In genomic region chr14:54528973-54529372, GRCh38 we compare ENCODE assay signal across 21 cellular contexts. TPM values are rescaled to one million over a fixed set of nuclear protein-coding genes. Genes with fewer than 3 reads are reported as not detected.
DNase-seq lines count a peak whose midpoint lies in the region; ATAC-seq and TF ChIP-seq lines count a peak whose summit lies in the region.
"Had no signal": no experiment of that assay in that cellular context is flagged by ENCODE, and none has a peak within 500 bp of the region (broad histone marks: within the 10 kb centered on the region; RNA-seq: fewer than 3 reads in every experiment).

No MANE protein-coding gene starts in this region.

- WGBS in right cardiac atrium, result 57% methylated on average over 2 of the region's 2 CpGs

- peak; percentile 8 for DNase-seq in NCI-H1092 treated with DMSO at 0.1 percent for 48 hours (lab: John Stamatoyannopoulos, UW)
- no peak for DNase-seq in NCI-H1092 (lab: John Stamatoyannopoulos, UW)
- no peak for DNase-seq in left ventricle myocardium superior
- no peak for DNase-seq in right cardiac atrium
- no peak for DNase-seq in activated naive CD8-positive, alpha-beta T cell treated with anti-CD3 and anti-CD28 coated beads, Interleukin-2, amount 50 U/mL, for 24 hours
- DNase-seq: Caco-2; CD4-positive, CD25-positive, alpha-beta regulatory T cell; CD8-positive, alpha-beta T cell; DMS153; DND-41; GDM1; GOT3; HFFc6 had no signal

- H3K4me3 Mint-ChIP-seq in activated naive CD8-positive, alpha-beta T cell treated with anti-CD3 and anti-CD28 coated beads, Interleukin-2, amount 50 U/mL, for 24 hours, result no peak overlapping the region
- H3K4me3 Mint-ChIP-seq: B cell; CD4-positive, CD25-positive, alpha-beta regulatory T cell; CD8-positive, alpha-beta T cell; HFFc6 had no signal

- no peaks in the 10 kb centered on the region for H3K27me3 Mint-ChIP-seq in activated naive CD8-positive, alpha-beta T cell treated with anti-CD3 and anti-CD28 coated beads, Interleukin-2, amount 50 U/mL, for 24 hours
- H3K27me3 Mint-ChIP-seq: B cell; CD4-positive, CD25-positive, alpha-beta regulatory T cell had no signal

- H3K9me3 ChIP-seq in right cardiac atrium (ENCODE audit: control insufficient read depth, low read length), result no peaks in the 10 kb centered on the region
- H3K9me3 ChIP-seq: BLaER1, Caco-2, HAP-1 had no signal

- peaks cover 13% of the 10 kb centered on the region for H3K36me3 Mint-ChIP-seq in activated naive CD8-positive, alpha-beta T cell treated with anti-CD3 and anti-CD28 coated beads, Interleukin-2, amount 50 U/mL, for 24 hours (ENCODE audit: low read depth)

- H3K9me3 Mint-ChIP-seq in activated naive CD8-positive, alpha-beta T cell treated with anti-CD3 and anti-CD28 coated beads, Interleukin-2, amount 50 U/mL, for 24 hours, result no peaks in the 10 kb centered on the region
- H3K9me3 Mint-ChIP-seq: CD4-positive, CD25-positive, alpha-beta regulatory T cell; CD8-positive, alpha-beta T cell; HFFc6 had no signal

- no peak overlapping the region for H3K27ac Mint-ChIP-seq in activated naive CD8-positive, alpha-beta T cell treated with anti-CD3 and anti-CD28 coated beads, Interleukin-2, amount 50 U/mL, for 24 hours
- H3K27ac Mint-ChIP-seq: B cell; CD4-positive, CD25-positive, alpha-beta regulatory T cell; CD8-positive, alpha-beta T cell; HFFc6 had no signal

- ATAC-seq in left ventricle myocardium superior (peak; percentile 51), right cardiac atrium (no peak), HG03354 (IDR thresholded peaks at IDR 0.05; ENCODE audit: poor library complexity, severe bottlenecking, unreplicated experiment) (no peak)
- ATAC-seq in activated naive CD8-positive, alpha-beta T cell treated with anti-CD3 and anti-CD28 coated beads, Interleukin-2, amount 50 U/mL, for 24 hours, result no peak
- ATAC-seq: CD8-positive, alpha-beta T cell; GM12878 had no signal

- H3K4me1 Mint-ChIP-seq in activated naive CD8-positive, alpha-beta T cell treated with anti-CD3 and anti-CD28 coated beads, Interleukin-2, amount 50 U/mL, for 24 hours, result no peaks in the 10 kb centered on the region

- no peaks in the 10 kb centered on the region for H3K4me1 ChIP-seq in right cardiac atrium (ENCODE audit: control insufficient read depth, insufficient read depth, low read length)
- H3K4me1 ChIP-seq: BLaER1, Caco-2 had no signal

- H3K4me3 ChIP-seq in right cardiac atrium (ENCODE audit: low read length), result no peak overlapping the region
- H3K4me3 ChIP-seq: BLaER1, GM12878, HAP-1 had no signal

- TF ChIP-seq CTCF in VCaP (conservative IDR thresholded peaks at IDR 0.05), result no peak

- intact Hi-C loops in left ventricle myocardium superior (cut with micrococcal nuclease), result no loop called here
- intact Hi-C loops in right cardiac atrium (cut with DNase I), result no loop called here

- H3K27ac ChIP-seq in right cardiac atrium (ENCODE audit: low read length), result no peak overlapping the region
- peak overlapping the region; percentile 83 for H3K27ac ChIP-seq in VCaP
- H3K27ac ChIP-seq: 22Rv1, BLaER1, C4-2B had no signal

- H3K27me3 ChIP-seq in right cardiac atrium (ENCODE audit: control insufficient read depth, insufficient read depth), result no peaks in the 10 kb centered on the region
- H3K27me3 ChIP-seq: BLaER1 had no signal

RNA-seq across cellular contexts. Expression of gene CGRRF1, which starts 19.3 kb away (rescaled TPM):
- 20.7 TPM for total RNA-seq in left ventricle myocardium superior
- total RNA-seq in right cardiac atrium, result 10 to 100 TPM; 17.2 to 27.2 (median 25.6) TPM
- 16.8 TPM for polyA plus RNA-seq in right cardiac atrium

RNA-seq across cellular contexts. Expression of gene SAMD4A, which starts 38.0 kb away (rescaled TPM):
- total RNA-seq in left ventricle myocardium superior (150 TPM), right cardiac atrium (100 to 1,000 TPM; 124 to 166 (median 144) TPM)
- polyA plus RNA-seq in right cardiac atrium, result 57.2 TPM

RNA-seq across cellular contexts. Expression of gene GMFB, which starts 40.2 kb away (rescaled TPM):
- total RNA-seq in left ventricle myocardium superior, result 27.3 TPM
- 10 to 100 TPM; 32.7 to 37.5 (median 35.8) TPM for total RNA-seq in right cardiac atrium
- polyA plus RNA-seq in right cardiac atrium, result 13.2 TPM
